ENCODE assay signal across 22 cellular contexts in genomic region chr2:158025263-158025996, GRCh38.
DNase-seq lines count a peak whose midpoint lies in the region; ATAC-seq, FAIRE-seq and TF ChIP-seq lines count a peak whose summit lies in the region.
"Had no signal": no experiment of that assay in that cellular context is flagged by ENCODE, and none has a peak within 500 bp of the region (broad histone marks: within the 10 kb centered on the region; RNA-seq: fewer than 3 reads in every experiment).

No MANE protein-coding gene starts in this region.

- POLR2A ChIA-PET in AG04449 (lab: Yijun Ruan, JAX), result interaction anchor here (0.6 kb wide), 1 partner anchor 150 kb away, joined by 3 read pairs; no protein-coding TSS in a partner anchor
- POLR2A ChIA-PET in activated CD4-positive, alpha-beta T cell treated with anti-CD3 and anti-CD28 coated beads for 36 hours (lab: Charles Lee), result interaction anchor here (0.6 kb wide), 1 partner anchor 712 kb away, joined by 4 read pairs; no protein-coding TSS in a partner anchor

- no peak overlapping the region for H3K4me3 Mint-ChIP-seq in astrocyte (ENCODE audit: unreplicated experiment)
- no peak overlapping the region for H3K4me3 Mint-ChIP-seq in activated CD4-positive, alpha-beta T cell treated with anti-CD3 and anti-CD28 coated beads for 36 hours
- H3K4me3 Mint-ChIP-seq: activated CD4-positive, alpha-beta T cell treated with anti-CD3 and anti-CD28 coated beads, Interleukin-2, amount 10 ng/mL, durations not matched to agents 24 days and 14 days; natural killer cell had no signal

- peak overlapping the region; percentile 17 for H3K27ac ChIP-seq in astrocyte (ENCODE audit: low read depth, low read length)
- H3K27ac ChIP-seq: A549, gastroesophageal sphincter, psoas muscle, SJSA1, upper lobe of left lung had no signal

- H3K9ac ChIP-seq in astrocyte (ENCODE audit: low read length), result peak overlapping the region; percentile 28

- H3K9me3 Mint-ChIP-seq in astrocyte (ENCODE audit: unreplicated experiment), result peaks cover 2% of the 10 kb centered on the region
- H3K9me3 Mint-ChIP-seq in activated CD4-positive, alpha-beta T cell treated with anti-CD3 and anti-CD28 coated beads for 36 hours (ENCODE audit: low read depth), result no peaks in the 10 kb centered on the region
- H3K9me3 Mint-ChIP-seq: activated CD4-positive, alpha-beta T cell treated with anti-CD3 and anti-CD28 coated beads, Interleukin-2, amount 10 ng/mL, durations not matched to agents 24 days and 14 days; natural killer cell had no signal

- H3K9me3 ChIP-seq in astrocyte (ENCODE audit: insufficient read depth, low read depth, low read length), result no peaks in the 10 kb centered on the region
- H3K9me3 ChIP-seq: A549, gastroesophageal sphincter, psoas muscle, SJSA1, upper lobe of left lung had no signal

- no peaks in the 10 kb centered on the region for H3K27me3 ChIP-seq in astrocyte (ENCODE audit: insufficient read depth, low read length)
- H3K27me3 ChIP-seq: gastroesophageal sphincter, SJSA1, upper lobe of left lung had no signal

- H3K4me3 ChIP-seq in AG04449 (ENCODE audit: low read depth, low read length), result no peak overlapping the region
- H3K4me3 ChIP-seq in astrocyte (ENCODE audit: insufficient read depth, low read depth, low read length), result no peak overlapping the region
- H3K4me3 ChIP-seq: A549, gastroesophageal sphincter, psoas muscle, SJSA1, upper lobe of left lung had no signal

- no peak overlapping the region for H3K27ac Mint-ChIP-seq in astrocyte (ENCODE audit: unreplicated experiment)
- H3K27ac Mint-ChIP-seq in activated CD4-positive, alpha-beta T cell treated with anti-CD3 and anti-CD28 coated beads for 36 hours, result no peak overlapping the region
- H3K27ac Mint-ChIP-seq: activated CD4-positive, alpha-beta T cell treated with anti-CD3 and anti-CD28 coated beads, Interleukin-2, amount 10 ng/mL, durations not matched to agents 24 days and 14 days; natural killer cell had no signal

- intact Hi-C loops in head of caudate nucleus (cut with DNase I), result no loop called here
- intact Hi-C loops in activated CD4-positive, alpha-beta T cell treated with anti-CD3 and anti-CD28 coated beads for 36 hours (cut with DNase I, micrococcal nuclease), result loop anchor here in 1 of 2 experiments (2.0 kb wide), 1 partner anchor 719 kb away; no protein-coding TSS in a partner anchor

- DNase-seq in AG04449 (ENCODE audit: low read depth, low spot score) (peak; percentile 2), GM04503 (ENCODE audit: low read depth) (peak; percentile 80), astrocyte (ENCODE audit: low read depth) (peak; percentile 59), fibroblast of the conjunctiva (ENCODE audit: low read depth) (peak; percentile 59), head of caudate nucleus (no peak), iPS-NIHi11 (ENCODE audit: low spot score) (no peak)
- DNase-seq in activated CD4-positive, alpha-beta T cell treated with anti-CD3 and anti-CD28 coated beads for 36 hours, result no peak
- DNase-seq: activated naive CD4-positive, alpha-beta T cell treated with Interleukin-2 at 50 U/mL for 16 hours; Calu3; effector memory CD4-positive, alpha-beta T cell; natural killer cell; NCI-H2081 treated with DMSO at 0.1 percent for 48 hours; NCI-H524 treated with DMSO at 0.1 percent for 48 hours; psoas muscle; stimulated activated naive CD8-positive, alpha-beta T cell treated with anti-CD3 and anti-CD28 coated beads, Interleukin-15, Interleukin-2, amounts not matched to agents 100 U/mL and 50 U/mL, for 24 hours had no signal

- H2AFZ ChIP-seq in astrocyte (ENCODE audit: low read depth, low read length), result no peak overlapping the region

- no peaks in the 10 kb centered on the region for H3K79me2 ChIP-seq in astrocyte (ENCODE audit: insufficient read depth, low read length)

- peaks cover 8% of the 10 kb centered on the region for H3K4me1 ChIP-seq in astrocyte (ENCODE audit: insufficient read depth, low read length)
- H3K4me1 ChIP-seq: A549, gastroesophageal sphincter, psoas muscle, SJSA1, upper lobe of left lung had no signal

- H3K4me1 Mint-ChIP-seq in astrocyte (ENCODE audit: low read depth, unreplicated experiment), result peaks cover 2% of the 10 kb centered on the region
- peaks cover 6% of the 10 kb centered on the region for H3K4me1 Mint-ChIP-seq in activated CD4-positive, alpha-beta T cell treated with anti-CD3 and anti-CD28 coated beads for 36 hours
- H3K4me1 Mint-ChIP-seq: natural killer cell had no signal

- TF ChIP-seq CTCF in AG04449 (IDR thresholded peaks at IDR 0.05; ENCODE audit: insufficient read depth, low read length, missing control alignments), result no peak
- no peak for TF ChIP-seq CTCF in astrocyte (IDR thresholded peaks at IDR 0.05; ENCODE audit: insufficient read depth, low read depth, low read length)

- H4K20me1 ChIP-seq in astrocyte (ENCODE audit: insufficient read depth, low read length), result no peaks in the 10 kb centered on the region

- no peaks in the 10 kb centered on the region for H3K36me3 ChIP-seq in astrocyte (ENCODE audit: insufficient read depth, low read length)
- H3K36me3 ChIP-seq: gastroesophageal sphincter, SJSA1, upper lobe of left lung had no signal

- FAIRE-seq in astrocyte (lab: Jason Lieb, UNC), result no peak
- FAIRE-seq: A549, GM19239 had no signal

- CTCF ChIA-PET in AG04449 (lab: Yijun Ruan, JAX), result interaction anchor here (0.6 to 7.5 kb wide), 11 partner anchors 9 to 723 kb away, joined by 3 to 310 read pairs (median 7); partner anchors contain the start of genes CCDC148 and PKP4
- CTCF ChIA-PET in activated CD4-positive, alpha-beta T cell treated with anti-CD3 and anti-CD28 coated beads for 36 hours (lab: Charles Lee), result interaction anchor here (0.6 to 4.2 kb wide), 15 partner anchors 9 to 1822 kb away, joined by 3 to 41 read pairs (median 5); no protein-coding TSS in a partner anchor

- no peaks in the 10 kb centered on the region for H3K36me3 Mint-ChIP-seq in astrocyte (ENCODE audit: low read depth, unreplicated experiment)
- H3K36me3 Mint-ChIP-seq in activated CD4-positive, alpha-beta T cell treated with anti-CD3 and anti-CD28 coated beads for 36 hours (ENCODE audit: low read depth), result no peaks in the 10 kb centered on the region
- H3K36me3 Mint-ChIP-seq: natural killer cell had no signal

- ATAC-seq in HG03457 (IDR thresholded peaks at IDR 0.05; ENCODE audit: unreplicated experiment), result no peak
- ATAC-seq in activated CD4-positive, alpha-beta T cell treated with anti-CD3 and anti-CD28 coated beads for 36 hours, result no peak
- ATAC-seq: A549; gastroesophageal sphincter; natural killer cell; psoas muscle; stimulated activated naive CD8-positive, alpha-beta T cell treated with anti-CD3 and anti-CD28 coated beads, Interleukin-15, Interleukin-2, amounts not matched to agents 100 U/mL and 50 U/mL, for 24 hours had no signal

- H3K4me2 ChIP-seq in astrocyte (ENCODE audit: low read length), result peak overlapping the region; percentile 0
- H3K4me2 ChIP-seq: A549 had no signal

- H3K27me3 Mint-ChIP-seq in astrocyte (ENCODE audit: low read depth, unreplicated experiment), result no peaks in the 10 kb centered on the region
- H3K27me3 Mint-ChIP-seq in activated CD4-positive, alpha-beta T cell treated with anti-CD3 and anti-CD28 coated beads for 36 hours, result no peaks in the 10 kb centered on the region
- H3K27me3 Mint-ChIP-seq: activated CD4-positive, alpha-beta T cell treated with anti-CD3 and anti-CD28 coated beads, Interleukin-2, amount 10 ng/mL, durations not matched to agents 24 days and 14 days had no signal

Comparison
In these comparisons a context has a peak if more than half of its experiments do, and no peak if none do; other contexts are left out.
1. DNase-seq: peak in AG04449 (single experiment), GM04503 (single experiment), astrocyte (single experiment) and fibroblast of the conjunctiva (single experiment); none in head of caudate nucleus (0 of 42), iPS-NIHi11 (single experiment) and activated CD4-positive, alpha-beta T cell treated with anti-CD3 and anti-CD28 coated beads for 36 hours (single experiment).